ENCODE assay signal across 8 cellular contexts in the genomic region with DNA sequence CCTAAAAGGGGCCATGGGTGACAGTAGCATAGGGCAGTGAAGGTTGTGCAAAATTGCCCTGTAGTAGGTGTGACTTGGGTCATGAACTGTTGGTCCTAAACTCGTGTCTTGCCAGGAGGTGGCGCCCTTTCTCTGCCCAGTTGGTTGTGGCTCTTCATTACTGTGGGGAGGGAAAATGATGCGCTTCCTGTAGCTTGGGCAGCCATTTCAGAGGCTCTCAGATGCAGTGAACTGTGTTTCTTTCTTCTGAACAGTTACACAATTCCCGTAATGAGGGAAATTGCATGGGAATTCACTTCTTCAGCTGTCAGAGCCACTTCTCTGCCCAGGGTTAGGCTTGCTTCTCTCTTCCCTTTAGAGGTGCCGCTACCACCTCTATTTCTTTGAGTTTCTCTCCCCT.
DNase-seq lines count a peak whose midpoint lies in the region; ATAC-seq lines count a peak whose summit lies in the region.

No MANE protein-coding gene starts in this region.

- no peak overlapping the region for H3K27ac Mint-ChIP-seq in activated CD8-positive, alpha-beta T cell treated with anti-CD3 and anti-CD28 coated beads, Interleukin-2, amount 10 ng/mL, durations not matched to agents 7 days and 5 days

- H3K9me3 Mint-ChIP-seq in activated CD8-positive, alpha-beta T cell treated with anti-CD3 and anti-CD28 coated beads, Interleukin-2, amount 10 ng/mL, durations not matched to agents 7 days and 5 days (ENCODE audit: insufficient read depth): no peaks in the 10 kb centered on the region

- intact Hi-C loops in left cardiac atrium (cut with DNase I): loop anchor here in 1 of 2 donors (5.0 kb wide), 1 partner anchor 545 kb away; no protein-coding TSS in a partner anchor

- H3K4me1 Mint-ChIP-seq in activated CD8-positive, alpha-beta T cell treated with anti-CD3 and anti-CD28 coated beads, Interleukin-2, amount 10 ng/mL, durations not matched to agents 7 days and 5 days (ENCODE audit: low read depth): no peaks in the 10 kb centered on the region

- CTCF ChIA-PET in activated CD8-positive, alpha-beta T cell treated with anti-CD3 and anti-CD28 coated beads, Interleukin-2, amount 10 ng/mL, durations not matched to agents 7 days and 5 days (lab: Charles Lee): interaction anchor here (0.6 to 4.2 kb wide), 6 partner anchors 17 to 577 kb away, joined by 3 to 22 read pairs (median 4); no protein-coding TSS in a partner anchor

- H3K27me3 Mint-ChIP-seq in activated CD8-positive, alpha-beta T cell treated with anti-CD3 and anti-CD28 coated beads, Interleukin-2, amount 10 ng/mL, durations not matched to agents 7 days and 5 days (ENCODE audit: low read depth): no peaks in the 10 kb centered on the region

- peak; percentile 70 for ATAC-seq in GM19025 (IDR thresholded peaks at IDR 0.05; ENCODE audit: low read depth, unreplicated experiment)
- ATAC-seq in HG03280 (IDR thresholded peaks at IDR 0.05; ENCODE audit: unreplicated experiment): peak; percentile 87
- peak; percentile 69 for ATAC-seq in activated CD8-positive, alpha-beta T cell treated with anti-CD3 and anti-CD28 coated beads, Interleukin-2, amount 10 ng/mL, durations not matched to agents 7 days and 5 days
- peak in 1 of 2 donors; percentile 34 for ATAC-seq in left cardiac atrium
- no peak for ATAC-seq in HG03457 (IDR thresholded peaks at IDR 0.05; ENCODE audit: unreplicated experiment)

- DNase-seq in DMS 273 treated with DMSO at 0.1 percent for 48 hours (lab: John Stamatoyannopoulos, UW) (peak; percentile 10), NCI-H2196 (lab: John Stamatoyannopoulos, UW; ENCODE audit: unreplicated experiment) (peak; percentile 58), left cardiac atrium (peak; percentile 46)
- peak; percentile 77 for DNase-seq in activated CD8-positive, alpha-beta T cell treated with anti-CD3 and anti-CD28 coated beads, Interleukin-2, amount 10 ng/mL, durations not matched to agents 7 days and 5 days
- DNase-seq in stimulated activated CD4-positive, alpha-beta T cell treated with anti-CD3 and anti-CD28 coated beads, Interleukin-12 subunit alpha, Interleukin-12 subunit beta, amount 100 ng/mL, for 48 hours (ENCODE audit: low read depth in 2 of 3, low spot score in 1 of 3): peak; percentile 49 to 64 (median 52)

- no peak overlapping the region for H3K4me3 Mint-ChIP-seq in activated CD8-positive, alpha-beta T cell treated with anti-CD3 and anti-CD28 coated beads, Interleukin-2, amount 10 ng/mL, durations not matched to agents 7 days and 5 days

- POLR2A ChIA-PET in activated CD8-positive, alpha-beta T cell treated with anti-CD3 and anti-CD28 coated beads, Interleukin-2, amount 10 ng/mL, durations not matched to agents 7 days and 5 days (lab: Charles Lee): no interaction called here

- H3K36me3 Mint-ChIP-seq in activated CD8-positive, alpha-beta T cell treated with anti-CD3 and anti-CD28 coated beads, Interleukin-2, amount 10 ng/mL, durations not matched to agents 7 days and 5 days (ENCODE audit: low read depth): no peaks in the 10 kb centered on the region

Comparison
In these comparisons a context has a peak if more than half of its experiments do, and no peak if none do; other contexts are left out.
1. DNase-seq: peak in every context shown above with its lines; median percentile 77 in activated CD8-positive, alpha-beta T cell treated with anti-CD3 and anti-CD28 coated beads, Interleukin-2, amount 10 ng/mL, durations not matched to agents 7 days and 5 days; 58 in NCI-H2196; 52 in stimulated activated CD4-positive, alpha-beta T cell treated with anti-CD3 and anti-CD28 coated beads, Interleukin-12 subunit alpha, Interleukin-12 subunit beta, amount 100 ng/mL, for 48 hours; 46 in left cardiac atrium; 10 in DMS 273 treated with DMSO at 0.1 percent for 48 hours.